ENCODE assay signal across 1 cellular context in the genomic region with DNA sequence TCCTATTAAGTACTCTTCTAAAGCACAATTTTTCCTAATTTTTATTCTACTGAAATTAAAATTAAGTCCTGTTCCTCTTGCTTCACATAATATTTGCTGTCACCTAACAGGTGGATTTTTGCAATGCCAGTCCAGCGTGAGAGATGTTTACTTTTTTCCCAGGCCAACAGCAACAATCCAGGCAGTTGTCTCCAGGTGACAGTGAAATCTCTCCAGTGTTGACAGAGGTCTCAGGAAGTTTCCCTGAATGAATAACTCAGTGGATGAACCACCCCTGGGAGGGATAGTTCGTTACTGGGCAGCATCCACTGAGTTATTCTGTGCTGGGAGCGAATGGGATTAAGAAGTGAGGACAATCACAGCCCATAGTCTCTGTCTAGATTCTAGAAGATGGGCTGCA.
TF ChIP-seq lines count a peak whose summit lies in the region.

No MANE protein-coding gene starts in this region.

TF ChIP-seq in HepG2, 621 proteins besides CTCF, POLR2A, EP300 and RAD21 (continued from another document and continues in another):
- TF ChIP-seq PRDM10 (CRISPR knock-in tag; IDR thresholded peaks at IDR 0.05; ENCODE audit: low read depth), result no peak
- no peak for TF ChIP-seq NR0B2 (CRISPR knock-in tag; IDR thresholded peaks at IDR 0.05)
- TF ChIP-seq KLF13 (CRISPR knock-in tag; IDR thresholded peaks at IDR 0.05), result no peak
- peak; percentile 48; the same call in 1 of the 2 replicates for TF ChIP-seq HNF1B (CRISPR knock-in tag; IDR thresholded peaks at IDR 0.05)
- TF ChIP-seq TEAD3 (CRISPR knock-in tag; optimal IDR thresholded peaks at IDR 0.05; ENCODE audit: borderline replicate concordance), result peak; percentile 82
- TF ChIP-seq ZZZ3 (CRISPR knock-in tag; IDR thresholded peaks at IDR 0.05; ENCODE audit: borderline replicate concordance), result no peak
- no peak for TF ChIP-seq NAIF1 (CRISPR knock-in tag; IDR thresholded peaks at IDR 0.05; ENCODE audit: borderline replicate concordance)
- TF ChIP-seq ZNF331 (CRISPR knock-in tag; IDR thresholded peaks at IDR 0.05), result peak; percentile 48; the same call in 1 of the 2 replicates
- TF ChIP-seq DMAP1 (CRISPR knock-in tag; IDR thresholded peaks at IDR 0.05), result no peak
- TF ChIP-seq, protein P1, sequence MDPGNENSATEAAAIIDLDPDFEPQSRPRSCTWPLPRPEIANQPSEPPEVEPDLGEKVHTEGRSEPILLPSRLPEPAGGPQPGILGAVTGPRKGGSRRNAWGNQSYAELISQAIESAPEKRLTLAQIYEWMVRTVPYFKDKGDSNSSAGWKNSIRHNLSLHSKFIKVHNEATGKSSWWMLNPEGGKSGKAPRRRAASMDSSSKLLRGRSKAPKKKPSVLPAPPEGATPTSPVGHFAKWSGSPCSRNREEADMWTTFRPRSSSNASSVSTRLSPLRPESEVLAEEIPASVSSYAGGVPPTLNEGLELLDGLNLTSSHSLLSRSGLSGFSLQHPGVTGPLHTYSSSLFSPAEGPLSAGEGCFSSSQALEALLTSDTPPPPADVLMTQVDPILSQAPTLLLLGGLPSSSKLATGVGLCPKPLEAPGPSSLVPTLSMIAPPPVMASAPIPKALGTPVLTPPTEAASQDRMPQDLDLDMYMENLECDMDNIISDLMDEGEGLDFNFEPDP (CRISPR knock-in tag; conservative IDR thresholded peaks at IDR 0.05), result no peak
- TF ChIP-seq HMG20A (CRISPR knock-in tag; IDR thresholded peaks at IDR 0.05; ENCODE audit: borderline replicate concordance), result peak; percentile 23; the same call in 1 of the 2 replicates
- TF ChIP-seq HMGXB3 (CRISPR knock-in tag; IDR thresholded peaks at IDR 0.05; ENCODE audit: borderline replicate concordance), result peak; percentile 24; the same call in 1 of the 2 replicates
- no peak for TF ChIP-seq ZNF446 (CRISPR knock-in tag; IDR thresholded peaks at IDR 0.05)
- 0 out of 2 replicates have a peak, but pooled peaks have one; percentile 33 for TF ChIP-seq ISL2 (CRISPR knock-in tag; IDR thresholded peaks at IDR 0.05)
- TF ChIP-seq EHMT2 (IDR thresholded peaks at IDR 0.05; ENCODE audit: borderline replicate concordance, low read depth, low read length), result no peak
- TF ChIP-seq ERF (CRISPR knock-in tag; IDR thresholded peaks at IDR 0.05), result peak; percentile 51; the same call in 1 of the 2 replicates
- TF ChIP-seq, protein P2, sequence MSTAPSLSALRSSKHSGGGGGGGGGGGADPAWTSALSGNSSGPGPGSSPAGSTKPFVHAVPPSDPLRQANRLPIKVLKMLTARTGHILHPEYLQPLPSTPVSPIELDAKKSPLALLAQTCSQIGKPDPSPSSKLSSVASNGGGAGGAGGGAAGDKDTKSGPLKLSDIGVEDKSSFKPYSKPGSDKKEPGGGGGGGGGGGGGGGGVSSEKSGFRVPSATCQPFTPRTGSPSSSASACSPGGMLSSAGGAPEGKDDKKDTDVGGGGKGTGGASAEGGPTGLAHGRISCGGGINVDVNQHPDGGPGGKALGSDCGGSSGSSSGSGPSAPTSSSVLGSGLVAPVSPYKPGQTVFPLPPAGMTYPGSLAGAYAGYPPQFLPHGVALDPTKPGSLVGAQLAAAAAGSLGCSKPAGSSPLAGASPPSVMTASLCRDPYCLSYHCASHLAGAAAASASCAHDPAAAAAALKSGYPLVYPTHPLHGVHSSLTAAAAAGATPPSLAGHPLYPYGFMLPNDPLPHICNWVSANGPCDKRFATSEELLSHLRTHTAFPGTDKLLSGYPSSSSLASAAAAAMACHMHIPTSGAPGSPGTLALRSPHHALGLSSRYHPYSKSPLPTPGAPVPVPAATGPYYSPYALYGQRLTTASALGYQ (CRISPR knock-in tag; IDR thresholded peaks at IDR 0.05), result 0 out of 2 replicates have a peak, but pooled peaks have one; percentile 34
- 0 out of 2 replicates have a peak, but pooled peaks have one; percentile 34 for TF ChIP-seq ZNF501 (CRISPR knock-in tag; IDR thresholded peaks at IDR 0.05)
- peak; percentile 52; the same call in 1 of the 2 replicates for TF ChIP-seq FOXJ3 (CRISPR knock-in tag; IDR thresholded peaks at IDR 0.05; ENCODE audit: borderline replicate concordance)
- no peak for TF ChIP-seq ATF7 (IDR thresholded peaks at IDR 0.05)
- no peak for TF ChIP-seq ATF7 (CRISPR knock-in tag; IDR thresholded peaks at IDR 0.05)
- 0 out of 2 replicates have a peak, but pooled peaks have one; percentile 19 for TF ChIP-seq HNF4A (CRISPR knock-in tag; IDR thresholded peaks at IDR 0.05)
- no peak for TF ChIP-seq NR2F2 (IDR thresholded peaks at IDR 0.05; ENCODE audit: borderline replicate concordance, low read depth)
- no peak for TF ChIP-seq YEATS2 (CRISPR knock-in tag; IDR thresholded peaks at IDR 0.05; ENCODE audit: borderline replicate concordance)
- TF ChIP-seq, protein P3, sequence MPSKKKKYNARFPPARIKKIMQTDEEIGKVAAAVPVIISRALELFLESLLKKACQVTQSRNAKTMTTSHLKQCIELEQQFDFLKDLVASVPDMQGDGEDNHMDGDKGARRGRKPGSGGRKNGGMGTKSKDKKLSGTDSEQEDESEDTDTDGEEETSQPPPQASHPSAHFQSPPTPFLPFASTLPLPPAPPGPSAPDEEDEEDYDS (CRISPR knock-in tag; IDR thresholded peaks at IDR 0.05), result 0 out of 2 replicates have a peak, but pooled peaks have one; percentile 15
- no peak for TF ChIP-seq ZFP82 (CRISPR knock-in tag; IDR thresholded peaks at IDR 0.05; ENCODE audit: borderline replicate concordance)
- peak; percentile 23; the same call in 1 of the 2 replicates for TF ChIP-seq NCOA2 (CRISPR knock-in tag; IDR thresholded peaks at IDR 0.05)
- peak; percentile 62; the same call in 1 of the 2 replicates for TF ChIP-seq CEBPG (CRISPR knock-in tag; IDR thresholded peaks at IDR 0.05)
- TF ChIP-seq POGK (CRISPR knock-in tag; conservative IDR thresholded peaks at IDR 0.05), result no peak
- no peak for TF ChIP-seq NKX3-1 (CRISPR knock-in tag; IDR thresholded peaks at IDR 0.05)
- TF ChIP-seq SYNCRIP (IDR thresholded peaks at IDR 0.05; ENCODE audit: insufficient read depth, low read depth, low read length), result no peak
- TF ChIP-seq HDAC1 (CRISPR knock-in tag; IDR thresholded peaks at IDR 0.05), result peak; percentile 63
- no peak for TF ChIP-seq ZNF251 (CRISPR knock-in tag; IDR thresholded peaks at IDR 0.05)
- TF ChIP-seq ARID5B (CRISPR knock-in tag; IDR thresholded peaks at IDR 0.05), result peak; percentile 88
- peak; percentile 74 for TF ChIP-seq ELF3 (CRISPR knock-in tag; IDR thresholded peaks at IDR 0.05)
- TF ChIP-seq NR1H2 (CRISPR knock-in tag; IDR thresholded peaks at IDR 0.05; ENCODE audit: borderline replicate concordance, low read depth), result no peak
- TF ChIP-seq RFXAP (CRISPR knock-in tag; IDR thresholded peaks at IDR 0.05; ENCODE audit: borderline replicate concordance), result peak; percentile 78; the same call in 1 of the 2 replicates
- no peak for TF ChIP-seq ZNF775 (CRISPR knock-in tag; IDR thresholded peaks at IDR 0.05; ENCODE audit: borderline replicate concordance)
